Comparison of ENCODE assay signal across 12 cellular contexts in the genomic region with DNA sequence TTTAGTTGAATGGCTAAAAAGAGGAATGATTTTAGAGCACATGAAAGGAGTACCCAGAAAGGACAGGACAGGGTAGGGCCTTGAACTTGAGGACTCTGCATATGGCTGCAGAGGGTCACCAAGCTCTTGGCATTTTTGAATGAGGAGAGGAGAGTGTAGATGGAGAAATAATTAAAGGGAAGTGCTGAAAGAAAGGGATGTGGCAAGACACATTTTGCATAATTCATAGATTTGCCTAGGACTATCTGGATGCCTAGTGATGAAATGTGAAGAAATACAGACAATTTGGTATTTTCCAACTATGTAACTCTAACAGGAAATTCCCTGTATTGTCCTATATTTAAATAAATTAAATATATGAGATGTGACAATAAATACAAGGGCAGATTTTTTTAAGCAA. TPM values are rescaled to one million over a fixed set of nuclear protein-coding genes. Genes with fewer than 3 reads are reported as not detected.
A peak's percentile ranks its signal among the peaks of the same experiment; 100 is the strongest.
DNase-seq lines count a peak whose midpoint lies in the region; ATAC-seq and TF ChIP-seq lines count a peak whose summit lies in the region.
"Had no signal": no experiment of that assay in that cellular context is flagged by ENCODE, and none has a peak within 500 bp of the region (broad histone marks: within the 10 kb centered on the region; RNA-seq: fewer than 3 reads in every experiment).

No MANE protein-coding gene starts in this region.

- H3K36me3 ChIP-seq in endodermal cell (ENCODE audit: control insufficient read depth, insufficient read depth, low read length), result no peaks in the 10 kb centered on the region
- H3K36me3 ChIP-seq: sigmoid colon had no signal

- H3K9ac ChIP-seq in endodermal cell (ENCODE audit: extremely low read depth, low read length, poor library complexity, severe bottlenecking), result no peak overlapping the region

- no peaks in the 10 kb centered on the region for H3K9me3 ChIP-seq in endodermal cell (ENCODE audit: control insufficient read depth, low read length)
- H3K9me3 ChIP-seq: sigmoid colon had no signal

- H3K36me3 Mint-ChIP-seq in natural killer cell, result no peaks in the 10 kb centered on the region
- H3K36me3 Mint-ChIP-seq in endodermal cell (ENCODE audit: low read depth), result no peaks in the 10 kb centered on the region

- H3K27ac Mint-ChIP-seq in natural killer cell (peak overlapping the region; percentile 79 to 94), endodermal cell (no peak overlapping the region)

- peak; percentile 10 for DNase-seq in SKM-1 (lab: John Stamatoyannopoulos, UW; ENCODE audit: unreplicated experiment)
- no peak for DNase-seq in natural killer cell
- DNase-seq in H4 (ENCODE audit: low spot score), result no peak
- DNase-seq in NCI-H345 treated with DMSO at 0.1 percent for 48 hours (lab: John Stamatoyannopoulos, UW; ENCODE audit: unreplicated experiment), result no peak
- DNase-seq in endodermal cell, result no peak
- DNase-seq: dermis blood vessel endothelial cell, hypothalamus, sigmoid colon had no signal

- TF ChIP-seq CTCF in natural killer cell (IDR thresholded peaks at IDR 0.05), result no peak
- TF ChIP-seq CTCF in endodermal cell (conservative IDR thresholded peaks at IDR 0.05), result no peak

- H3K27me3 Mint-ChIP-seq in natural killer cell (ENCODE audit: low read depth in 2 of 2) (no peaks in the 10 kb centered on the region), endodermal cell (ENCODE audit: insufficient read depth) (peaks cover 3% of the 10 kb centered on the region)

- no peak overlapping the region for H3K4me3 Mint-ChIP-seq in natural killer cell
- no peak overlapping the region for H3K4me3 Mint-ChIP-seq in endodermal cell

- ATAC-seq in GM19035 (IDR thresholded peaks at IDR 0.05; ENCODE audit: unreplicated experiment) (peak; percentile 24), HG03342 (IDR thresholded peaks at IDR 0.05; ENCODE audit: unreplicated experiment) (peak; percentile 9), natural killer cell (peak in 1 of 3 donors; percentile 57), HG03135 (IDR thresholded peaks at IDR 0.05; ENCODE audit: unreplicated experiment) (no peak)

- no peak overlapping the region for H3K4me3 ChIP-seq in endodermal cell (ENCODE audit: low read length)
- H3K4me3 ChIP-seq: sigmoid colon had no signal

- H3K9me3 Mint-ChIP-seq in natural killer cell (no peaks in the 10 kb centered on the region), endodermal cell (no peaks in the 10 kb centered on the region)

- intact Hi-C loops in natural killer cell (cut with micrococcal nuclease), result loop anchor here (1.0 to 2.0 kb wide), 2 partner anchors 327 to 387 kb away; a partner anchor contains a TSS

- no peaks in the 10 kb centered on the region for H3K27me3 ChIP-seq in endodermal cell (ENCODE audit: control insufficient read depth, insufficient read depth, low read length, poor library complexity, severe bottlenecking)
- H3K27me3 ChIP-seq: sigmoid colon had no signal

- H3K4me1 Mint-ChIP-seq in natural killer cell, result peaks cover 39 to 40% of the 10 kb centered on the region in 2 donors
- H3K4me1 Mint-ChIP-seq in endodermal cell, result peaks cover 9% of the 10 kb centered on the region

- no peak overlapping the region for H3K27ac ChIP-seq in endodermal cell (ENCODE audit: low read depth, low read length)
- H3K27ac ChIP-seq: VCaP had no signal

- peaks cover 3% of the 10 kb centered on the region for H3K4me1 ChIP-seq in endodermal cell (ENCODE audit: control insufficient read depth, insufficient read depth, low read length)

RNA-seq across cellular contexts. Expression of a gene that starts 27.5 kb away (rescaled TPM):
- total RNA-seq in natural killer cell (10 to 100 TPM; 21.3 to 36.2 (median 26.5) TPM), endodermal cell (10 to 100 TPM; 20.2 to 21.2 TPM)
- 8.4 and 13.4 TPM in 2 replicates for total RNA-seq in H4 (2014; rRNA removed; shearing (Covaris generic))
- 19.6 TPM for polyA plus RNA-seq in endodermal cell (2013, experiment 1 of 2)
- polyA plus RNA-seq in endodermal cell (2013, experiment 2 of 2), result 19.4 TPM
